In the genomic region with DNA sequence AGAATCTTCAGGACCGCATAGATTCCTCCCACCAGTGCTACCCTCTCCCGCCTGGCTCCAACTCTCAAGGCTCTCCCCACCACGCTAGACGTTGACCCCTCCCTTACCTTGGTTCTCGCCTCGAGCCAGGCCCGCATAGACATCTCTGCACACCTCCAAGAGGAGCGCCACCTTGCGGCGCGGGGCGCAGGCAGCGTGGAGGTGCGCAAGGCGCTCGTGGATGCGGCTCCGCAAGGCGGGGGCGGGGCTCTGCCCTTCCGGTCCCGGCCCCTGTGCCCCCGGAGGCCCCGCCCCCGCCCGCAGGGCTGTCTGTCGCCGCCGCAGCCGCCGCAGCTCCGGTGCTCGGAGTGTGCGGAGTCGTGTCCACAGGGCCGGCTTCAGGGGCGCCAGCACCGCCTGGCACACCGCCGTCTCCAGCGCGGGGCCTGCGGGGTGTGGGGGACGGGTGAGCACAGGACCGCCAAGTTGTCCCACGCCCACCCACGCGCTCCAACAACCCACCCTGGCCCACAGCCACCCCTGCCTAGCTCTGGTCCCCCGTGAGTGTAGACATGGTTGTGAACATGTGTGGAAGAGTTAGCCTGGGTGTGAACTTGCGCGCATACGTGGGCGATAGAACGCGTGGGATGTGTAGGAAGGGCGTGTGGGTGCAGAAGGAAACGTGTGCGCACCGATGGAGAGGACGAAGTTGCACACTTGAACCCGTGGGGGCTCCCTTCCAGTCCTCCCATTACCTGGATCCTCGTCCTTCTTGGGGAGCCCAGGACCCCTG, we compare ENCODE assay signal across 8 cellular contexts. TPM values are rescaled to one million over a fixed set of nuclear protein-coding genes. Genes with fewer than 3 reads are reported as not detected.
DNase-seq lines count a peak whose midpoint lies in the region; ATAC-seq and TF ChIP-seq lines count a peak whose summit lies in the region.

No MANE protein-coding gene starts in this region.

- in situ Hi-C loops in SK-MEL-5 (cut with HindIII; ENCODE audit: low pct_unique_long_range_greater_than_20kb, low sequenced_read_pairs): no loop called here

- TF ChIP-seq CTCF in type B pancreatic cell (conservative IDR thresholded peaks at IDR 0.05): peak; percentile 80

- DNase-seq in SK-MEL-5 (ENCODE audit: low read depth, low spot score) (peak; percentile 47), cardiac septum (ENCODE audit: low spot score) (peak; percentile 93), posterior vena cava (ENCODE audit: low spot score) (peak; percentile 91), type B pancreatic cell (ENCODE audit: extremely low spot score, unreplicated experiment) (peak; percentile 82), DMS114 treated with DMSO at 0.1 percent for 48 hours (lab: John Stamatoyannopoulos, UW; ENCODE audit: unreplicated experiment) (no peak)
- DNase-seq in activated naive CD8-positive, alpha-beta T cell treated with anti-CD3 and anti-CD28 coated beads for 36 hours: peak; percentile 97

- ATAC-seq in GM18511 (IDR thresholded peaks at IDR 0.05; ENCODE audit: unreplicated experiment): peak; percentile 72
- peak; percentile 63 for ATAC-seq in HG03139 (IDR thresholded peaks at IDR 0.05; ENCODE audit: unreplicated experiment)

- no peaks in the 10 kb centered on the region for H3K27me3 Mint-ChIP-seq in activated naive CD8-positive, alpha-beta T cell treated with anti-CD3 and anti-CD28 coated beads for 36 hours
- H3K27me3 Mint-ChIP-seq in type B pancreatic cell: peaks cover 4% of the 10 kb centered on the region

- intact Hi-C loops in cardiac septum (cut with DNase I) (no loop called here), posterior vena cava (cut with DNase I) (no loop called here)

- peaks cover 2% of the 10 kb centered on the region for H3K9me3 Mint-ChIP-seq in activated naive CD8-positive, alpha-beta T cell treated with anti-CD3 and anti-CD28 coated beads for 36 hours
- H3K9me3 Mint-ChIP-seq in type B pancreatic cell: no peaks in the 10 kb centered on the region

- peak overlapping the region; percentile 92 for H3K27ac Mint-ChIP-seq in activated naive CD8-positive, alpha-beta T cell treated with anti-CD3 and anti-CD28 coated beads for 36 hours
- H3K27ac Mint-ChIP-seq in type B pancreatic cell: no peak overlapping the region

- peak overlapping the region; percentile 91 for H3K4me3 Mint-ChIP-seq in activated naive CD8-positive, alpha-beta T cell treated with anti-CD3 and anti-CD28 coated beads for 36 hours
- H3K4me3 Mint-ChIP-seq in type B pancreatic cell: peak overlapping the region; percentile 78

- H3K4me1 Mint-ChIP-seq in activated naive CD8-positive, alpha-beta T cell treated with anti-CD3 and anti-CD28 coated beads for 36 hours: peaks cover 31% of the 10 kb centered on the region
- peaks cover 9% of the 10 kb centered on the region for H3K4me1 Mint-ChIP-seq in type B pancreatic cell (ENCODE audit: unreplicated experiment)

- H3K36me3 Mint-ChIP-seq in activated naive CD8-positive, alpha-beta T cell treated with anti-CD3 and anti-CD28 coated beads for 36 hours: peaks cover 34% of the 10 kb centered on the region
- no peaks in the 10 kb centered on the region for H3K36me3 Mint-ChIP-seq in type B pancreatic cell

RNA-seq across cellular contexts. Expression of a gene that starts 8.1 kb away (rescaled TPM):
- total RNA-seq in SK-MEL-5 (2014; rRNA removed; shearing (Covaris generic)): 0.87 and 1.2 TPM in 2 replicates
- polyA plus RNA-seq in SK-MEL-5 (2015; cell fraction: cytosol; rRNA removed): 0.73 and 2.9 TPM in 2 replicates
- 0.44 TPM in 1 of 2 replicates, not detected in the other for polyA plus RNA-seq in SK-MEL-5 (2015; cell fraction: nucleus; rRNA removed)
- 10 to 100 TPM; 74.0 to 75.0 TPM for total RNA-seq in activated naive CD8-positive, alpha-beta T cell treated with anti-CD3 and anti-CD28 coated beads for 36 hours
- total RNA-seq in cardiac septum (2.0 TPM), posterior vena cava (1 to 10 TPM; 5.8 to 6.1 TPM), type B pancreatic cell (ENCODE audit: low replicate concordance) (1.7 and 3.4 TPM in 2 replicates)

RNA-seq across cellular contexts. Expression of a gene that starts 20.2 kb away (rescaled TPM):
- total RNA-seq in SK-MEL-5 (2014; rRNA removed; shearing (Covaris generic)): 225 and 255 TPM in 2 replicates
- polyA plus RNA-seq in SK-MEL-5 (2015; cell fraction: cytosol; rRNA removed): 267 and 302 TPM in 2 replicates
- polyA plus RNA-seq in SK-MEL-5 (2015; cell fraction: nucleus; rRNA removed): 279 and 303 TPM in 2 replicates
- 100 to 1,000 TPM; 723 to 728 TPM for total RNA-seq in activated naive CD8-positive, alpha-beta T cell treated with anti-CD3 and anti-CD28 coated beads for 36 hours
- 136 TPM for total RNA-seq in cardiac septum
- 100 to 1,000 TPM; 191 to 194 TPM for total RNA-seq in posterior vena cava
- total RNA-seq in type B pancreatic cell (ENCODE audit: low replicate concordance): 338 and 451 TPM in 2 replicates

RNA-seq across cellular contexts. Expression of a gene that starts 29.4 kb away (rescaled TPM):
- 37.9 and 39.5 TPM in 2 replicates for total RNA-seq in SK-MEL-5 (2014; rRNA removed; shearing (Covaris generic))
- polyA plus RNA-seq in SK-MEL-5 (2015; cell fraction: cytosol; rRNA removed): 27.6 and 28.5 TPM in 2 replicates
- polyA plus RNA-seq in SK-MEL-5 (2015; cell fraction: nucleus; rRNA removed): 43.2 and 70.3 TPM in 2 replicates
- total RNA-seq in activated naive CD8-positive, alpha-beta T cell treated with anti-CD3 and anti-CD28 coated beads for 36 hours: 10 to 100 TPM; 19.4 to 21.2 TPM
- total RNA-seq in cardiac septum (49.6 TPM), posterior vena cava (10 to 100 TPM; 41.7 to 48.1 TPM), type B pancreatic cell (ENCODE audit: low replicate concordance) (43.7 and 46.0 TPM in 2 replicates)

RNA-seq across cellular contexts. Expression of a gene that starts 29.7 kb away (rescaled TPM):
- total RNA-seq in SK-MEL-5 (2014; rRNA removed; shearing (Covaris generic)): 16.8 and 17.9 TPM in 2 replicates
- polyA plus RNA-seq in SK-MEL-5 (2015; cell fraction: cytosol; rRNA removed): 34.0 and 44.5 TPM in 2 replicates
- 10.5 and 15.3 TPM in 2 replicates for polyA plus RNA-seq in SK-MEL-5 (2015; cell fraction: nucleus; rRNA removed)
- total RNA-seq in activated naive CD8-positive, alpha-beta T cell treated with anti-CD3 and anti-CD28 coated beads for 36 hours: 10 to 100 TPM; 85.7 to 86.2 TPM
- 22.0 TPM for total RNA-seq in cardiac septum
- 10 to 100 TPM; 19.3 to 23.1 TPM for total RNA-seq in posterior vena cava
- total RNA-seq in type B pancreatic cell (ENCODE audit: low replicate concordance): 13.7 and 21.1 TPM in 2 replicates

RNA-seq across cellular contexts. Expression of a gene that starts 38.4 kb away (rescaled TPM):
- total RNA-seq in SK-MEL-5 (2014; rRNA removed; shearing (Covaris generic)): 36.2 and 46.3 TPM in 2 replicates
- polyA plus RNA-seq in SK-MEL-5 (2015; cell fraction: cytosol; rRNA removed): 113 and 115 TPM in 2 replicates
- polyA plus RNA-seq in SK-MEL-5 (2015; cell fraction: nucleus; rRNA removed): 38.7 and 54.8 TPM in 2 replicates
- total RNA-seq in activated naive CD8-positive, alpha-beta T cell treated with anti-CD3 and anti-CD28 coated beads for 36 hours: 100 to 1,000 TPM; 103 to 107 TPM
- total RNA-seq in cardiac septum (377 TPM), posterior vena cava (100 to 1,000 TPM; 100 to 158 TPM), type B pancreatic cell (ENCODE audit: low replicate concordance) (134 and 142 TPM in 2 replicates)

Comparison
In these comparisons a context has a peak if more than half of its experiments do, and no peak if none do; other contexts are left out.
1. RNA of a gene that starts 8.1 kb away (total RNA-seq): 74.0 to 75.0 TPM in activated naive CD8-positive, alpha-beta T cell treated with anti-CD3 and anti-CD28 coated beads for 36 hours; 5.8 to 6.1 TPM in posterior vena cava, 1.7 to 3.4 TPM in type B pancreatic cell, 2.0 TPM in cardiac septum (single experiment) and 0.87 to 1.2 TPM in SK-MEL-5; every median in the first group is over 10 times any median in the second.